ENCODE assay signal across 1 cellular context in the genomic region with DNA sequence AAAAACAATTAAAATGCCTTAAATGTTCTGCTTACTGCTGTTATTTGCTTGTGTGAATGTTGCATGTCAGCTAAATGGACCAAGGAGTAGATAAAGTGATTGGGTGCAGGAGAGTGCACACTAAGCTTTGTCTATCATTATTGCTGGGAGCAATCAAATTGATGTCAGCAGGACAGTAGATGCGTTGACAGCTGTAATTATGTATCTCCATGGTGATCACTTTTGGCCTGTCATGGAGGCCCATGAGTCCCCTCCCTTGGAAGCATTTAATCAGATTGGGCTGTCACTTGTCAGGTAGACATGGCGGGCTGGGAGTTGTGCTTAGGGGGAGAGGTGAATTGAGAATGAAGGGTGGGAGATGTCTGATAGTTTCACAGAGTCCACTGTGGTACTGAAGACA.
TF ChIP-seq lines count a peak whose summit lies in the region.

No MANE protein-coding gene starts in this region.

TF ChIP-seq in K562, 482 proteins besides CTCF, POLR2A, EP300 and RAD21 (continued from another document):
- TF ChIP-seq, protein P1, sequence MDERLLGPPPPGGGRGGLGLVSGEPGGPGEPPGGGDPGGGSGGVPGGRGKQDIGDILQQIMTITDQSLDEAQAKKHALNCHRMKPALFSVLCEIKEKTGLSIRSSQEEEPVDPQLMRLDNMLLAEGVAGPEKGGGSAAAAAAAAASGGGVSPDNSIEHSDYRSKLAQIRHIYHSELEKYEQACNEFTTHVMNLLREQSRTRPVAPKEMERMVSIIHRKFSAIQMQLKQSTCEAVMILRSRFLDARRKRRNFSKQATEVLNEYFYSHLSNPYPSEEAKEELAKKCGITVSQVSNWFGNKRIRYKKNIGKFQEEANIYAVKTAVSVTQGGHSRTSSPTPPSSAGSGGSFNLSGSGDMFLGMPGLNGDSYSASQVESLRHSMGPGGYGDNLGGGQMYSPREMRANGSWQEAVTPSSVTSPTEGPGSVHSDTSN (CRISPR knock-in tag; IDR thresholded peaks at IDR 0.05; ENCODE audit: low read depth), result no peak
- TF ChIP-seq, protein P1 (tag; conservative IDR thresholded peaks at IDR 0.05; ENCODE audit: low read depth), result peak; percentile 55
- TF ChIP-seq NCOA2 (IDR thresholded peaks at IDR 0.05; ENCODE audit: partially characterized antibody in 2 of 2), result no peak
- TF ChIP-seq, protein P2, sequence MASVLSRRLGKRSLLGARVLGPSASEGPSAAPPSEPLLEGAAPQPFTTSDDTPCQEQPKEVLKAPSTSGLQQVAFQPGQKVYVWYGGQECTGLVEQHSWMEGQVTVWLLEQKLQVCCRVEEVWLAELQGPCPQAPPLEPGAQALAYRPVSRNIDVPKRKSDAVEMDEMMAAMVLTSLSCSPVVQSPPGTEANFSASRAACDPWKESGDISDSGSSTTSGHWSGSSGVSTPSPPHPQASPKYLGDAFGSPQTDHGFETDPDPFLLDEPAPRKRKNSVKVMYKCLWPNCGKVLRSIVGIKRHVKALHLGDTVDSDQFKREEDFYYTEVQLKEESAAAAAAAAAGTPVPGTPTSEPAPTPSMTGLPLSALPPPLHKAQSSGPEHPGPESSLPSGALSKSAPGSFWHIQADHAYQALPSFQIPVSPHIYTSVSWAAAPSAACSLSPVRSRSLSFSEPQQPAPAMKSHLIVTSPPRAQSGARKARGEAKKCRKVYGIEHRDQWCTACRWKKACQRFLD (CRISPR knock-in tag; IDR thresholded peaks at IDR 0.05), result no peak
- TF ChIP-seq HIVEP1 (CRISPR knock-in tag; IDR thresholded peaks at IDR 0.05), result no peak
- TF ChIP-seq PTBP1 (IDR thresholded peaks at IDR 0.05; ENCODE audit: low read depth, low read length), result no peak
- TF ChIP-seq, protein P3, sequence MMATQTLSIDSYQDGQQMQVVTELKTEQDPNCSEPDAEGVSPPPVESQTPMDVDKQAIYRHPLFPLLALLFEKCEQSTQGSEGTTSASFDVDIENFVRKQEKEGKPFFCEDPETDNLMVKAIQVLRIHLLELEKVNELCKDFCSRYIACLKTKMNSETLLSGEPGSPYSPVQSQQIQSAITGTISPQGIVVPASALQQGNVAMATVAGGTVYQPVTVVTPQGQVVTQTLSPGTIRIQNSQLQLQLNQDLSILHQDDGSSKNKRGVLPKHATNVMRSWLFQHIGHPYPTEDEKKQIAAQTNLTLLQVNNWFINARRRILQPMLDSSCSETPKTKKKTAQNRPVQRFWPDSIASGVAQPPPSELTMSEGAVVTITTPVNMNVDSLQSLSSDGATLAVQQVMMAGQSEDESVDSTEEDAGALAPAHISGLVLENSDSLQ (IDR thresholded peaks at IDR 0.05), result peak; percentile 38; the same call in 1 of the 2 replicates
- TF ChIP-seq, protein P4, sequence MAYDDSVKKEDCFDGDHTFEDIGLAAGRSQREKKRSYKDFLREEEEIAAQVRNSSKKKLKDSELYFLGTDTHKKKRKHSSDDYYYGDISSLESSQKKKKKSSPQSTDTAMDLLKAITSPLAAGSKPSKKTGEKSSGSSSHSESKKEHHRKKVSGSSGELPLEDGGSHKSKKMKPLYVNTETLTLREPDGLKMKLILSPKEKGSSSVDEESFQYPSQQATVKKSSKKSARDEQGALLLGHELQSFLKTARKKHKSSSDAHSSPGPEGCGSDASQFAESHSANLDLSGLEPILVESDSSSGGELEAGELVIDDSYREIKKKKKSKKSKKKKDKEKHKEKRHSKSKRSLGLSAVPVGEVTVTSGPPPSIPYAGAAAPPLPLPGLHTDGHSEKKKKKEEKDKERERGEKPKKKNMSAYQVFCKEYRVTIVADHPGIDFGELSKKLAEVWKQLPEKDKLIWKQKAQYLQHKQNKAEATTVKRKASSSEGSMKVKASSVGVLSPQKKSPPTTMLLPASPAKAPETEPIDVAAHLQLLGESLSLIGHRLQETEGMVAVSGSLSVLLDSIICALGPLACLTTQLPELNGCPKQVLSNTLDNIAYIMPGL (CRISPR knock-in tag; IDR thresholded peaks at IDR 0.05), result no peak
- no peak for TF ChIP-seq BRD9 (IDR thresholded peaks at IDR 0.05; ENCODE audit: low read depth, partially characterized antibody)
- TF ChIP-seq DNMT1 (IDR thresholded peaks at IDR 0.05), result no peak
- peak; percentile 40 for TF ChIP-seq MEIS2 (IDR thresholded peaks at IDR 0.05; ENCODE audit: partially characterized antibody)
- TF ChIP-seq, protein P5, sequence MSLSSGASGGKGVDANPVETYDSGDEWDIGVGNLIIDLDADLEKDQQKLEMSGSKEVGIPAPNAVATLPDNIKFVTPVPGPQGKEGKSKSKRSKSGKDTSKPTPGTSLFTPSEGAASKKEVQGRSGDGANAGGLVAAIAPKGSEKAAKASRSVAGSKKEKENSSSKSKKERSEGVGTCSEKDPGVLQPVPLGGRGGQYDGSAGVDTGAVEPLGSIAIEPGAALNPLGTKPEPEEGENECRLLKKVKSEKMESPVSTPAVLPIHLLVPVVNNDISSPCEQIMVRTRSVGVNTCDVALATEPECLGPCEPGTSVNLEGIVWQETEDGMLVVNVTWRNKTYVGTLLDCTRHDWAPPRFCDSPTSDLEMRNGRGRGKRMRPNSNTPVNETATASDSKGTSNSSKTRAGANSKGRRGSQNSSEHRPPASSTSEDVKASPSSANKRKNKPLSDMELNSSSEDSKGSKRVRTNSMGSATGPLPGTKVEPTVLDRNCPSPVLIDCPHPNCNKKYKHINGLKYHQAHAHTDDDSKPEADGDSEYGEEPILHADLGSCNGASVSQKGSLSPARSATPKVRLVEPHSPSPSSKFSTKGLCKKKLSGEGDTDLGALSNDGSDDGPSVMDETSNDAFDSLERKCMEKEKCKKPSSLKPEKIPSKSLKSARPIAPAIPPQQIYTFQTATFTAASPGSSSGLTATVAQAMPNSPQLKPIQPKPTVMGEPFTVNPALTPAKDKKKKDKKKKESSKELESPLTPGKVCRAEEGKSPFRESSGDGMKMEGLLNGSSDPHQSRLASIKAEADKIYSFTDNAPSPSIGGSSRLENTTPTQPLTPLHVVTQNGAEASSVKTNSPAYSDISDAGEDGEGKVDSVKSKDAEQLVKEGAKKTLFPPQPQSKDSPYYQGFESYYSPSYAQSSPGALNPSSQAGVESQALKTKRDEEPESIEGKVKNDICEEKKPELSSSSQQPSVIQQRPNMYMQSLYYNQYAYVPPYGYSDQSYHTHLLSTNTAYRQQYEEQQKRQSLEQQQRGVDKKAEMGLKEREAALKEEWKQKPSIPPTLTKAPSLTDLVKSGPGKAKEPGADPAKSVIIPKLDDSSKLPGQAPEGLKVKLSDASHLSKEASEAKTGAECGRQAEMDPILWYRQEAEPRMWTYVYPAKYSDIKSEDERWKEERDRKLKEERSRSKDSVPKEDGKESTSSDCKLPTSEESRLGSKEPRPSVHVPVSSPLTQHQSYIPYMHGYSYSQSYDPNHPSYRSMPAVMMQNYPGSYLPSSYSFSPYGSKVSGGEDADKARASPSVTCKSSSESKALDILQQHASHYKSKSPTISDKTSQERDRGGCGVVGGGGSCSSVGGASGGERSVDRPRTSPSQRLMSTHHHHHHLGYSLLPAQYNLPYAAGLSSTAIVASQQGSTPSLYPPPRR (CRISPR knock-in tag; IDR thresholded peaks at IDR 0.05; ENCODE audit: borderline replicate concordance), result no peak
- TF ChIP-seq TAL1 (IDR thresholded peaks at IDR 0.05), result no peak
